Comparison of ENCODE assay signal across 12 cellular contexts in the genomic region with DNA sequence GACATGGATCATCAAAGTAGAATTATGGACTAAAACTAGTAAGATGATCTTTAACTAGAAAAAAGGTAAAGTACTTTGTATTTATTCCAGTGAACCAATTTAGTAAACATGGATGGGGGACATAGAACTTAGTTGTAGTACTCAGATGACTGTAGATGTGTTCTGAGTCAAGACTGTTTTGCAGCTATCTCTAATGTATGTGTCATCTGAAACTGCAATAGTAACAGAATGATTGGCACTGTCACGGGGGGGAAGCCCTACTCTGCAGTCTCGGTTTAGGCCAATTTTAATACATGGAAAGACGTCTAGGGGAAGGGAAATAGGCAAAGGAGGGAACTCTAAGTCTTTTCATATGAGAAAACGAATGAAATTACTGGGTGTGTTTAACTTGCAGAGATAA.
DNase-seq lines count a peak whose midpoint lies in the region; ATAC-seq lines count a peak whose summit lies in the region.
"Had no signal": no experiment of that assay in that cellular context is flagged by ENCODE, and none has a peak within 500 bp of the region (broad histone marks: within the 10 kb centered on the region; RNA-seq: fewer than 3 reads in every experiment).

No MANE protein-coding gene starts in this region.

- ATAC-seq in activated CD4-positive, CD25-positive, alpha-beta regulatory T cell treated with anti-CD3 and anti-CD28 coated beads, Interleukin-2, amount 50 U/mL, for 24 hours = peak; percentile 76 to 93
- ATAC-seq in GM21526 (IDR thresholded peaks at IDR 0.05; ENCODE audit: low FRiP score, unreplicated experiment) (peak; percentile 93), HG03095 (IDR thresholded peaks at IDR 0.05; ENCODE audit: unreplicated experiment) (peak; percentile 93)
- ATAC-seq: HCT116 had no signal

- DNase-seq in activated CD4-positive, CD25-positive, alpha-beta regulatory T cell treated with anti-CD3 and anti-CD28 coated beads, Interleukin-2, amount 50 U/mL, for 72 hours = no peak
- DNase-seq in kidney tubule cell (ENCODE audit: low spot score) (peak; percentile 38), NCI-H2081 treated with DMSO at 0.1 percent for 48 hours (lab: John Stamatoyannopoulos, UW) (no peak), NCI-H1092 treated with DMSO at 0.1 percent for 48 hours (lab: John Stamatoyannopoulos, UW) (no peak), AG08395 (ENCODE audit: low spot score) (no peak)
- DNase-seq: DND-41, NCI-H1417 treated with DMSO at 0.1 percent for 48 hours, PC-9 had no signal
